Comparison of ENCODE assay signal across 15 cellular contexts in the genomic region with DNA sequence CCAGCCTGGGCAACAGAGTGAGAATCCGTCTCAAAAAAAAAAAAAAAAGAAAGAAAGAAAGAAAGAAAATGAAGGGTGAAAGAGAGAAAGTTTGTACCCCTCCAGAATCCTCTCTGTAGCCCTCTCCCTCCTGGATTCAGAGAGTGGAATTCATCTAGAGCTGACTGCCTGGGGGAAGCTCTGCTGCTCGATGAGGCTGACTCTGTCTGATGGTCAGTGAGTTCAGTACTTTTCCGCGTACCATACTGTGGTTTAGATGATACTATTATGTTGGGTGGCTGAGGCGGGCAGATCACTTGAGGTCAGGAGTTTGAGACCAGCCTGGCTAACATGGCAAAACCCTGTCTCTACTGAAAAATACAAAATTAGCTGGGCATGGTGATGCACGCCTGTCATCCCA.
"Had no signal": no experiment of that assay in that cellular context is flagged by ENCODE, and none has a peak within 500 bp of the region (broad histone marks: within the 10 kb centered on the region; RNA-seq: fewer than 3 reads in every experiment).

No MANE protein-coding gene starts in this region.

- ATAC-seq: effector memory CD8-positive, alpha-beta T cell; gastroesophageal sphincter; lower lobe of right lung had no signal

- DNase-seq: effector memory CD8-positive, alpha-beta T cell; glutamatergic neuron; islet precursor cell; left ventricle myocardium inferior; lower lobe of right lung; mesendoderm; naive B cell; sigmoid colon; stimulated activated CD4-positive, alpha-beta T cell treated with anti-CD3 and anti-CD28 coated beads, Interleukin-2, amount 100 ng/mL, for 24 hours; stimulated activated naive CD4-positive, alpha-beta T cell; stomach had no signal

- H3K27me3 ChIP-seq: esophagus muscularis mucosa, gastroesophageal sphincter, sigmoid colon, stomach had no signal

- H3K4me3 ChIP-seq: esophagus muscularis mucosa, gastroesophageal sphincter, left ventricle myocardium inferior, lower lobe of right lung, sigmoid colon, skin epidermis, stomach had no signal

- H3K9me3 ChIP-seq: esophagus muscularis mucosa, gastroesophageal sphincter, lower lobe of right lung, sigmoid colon, stomach had no signal

- H3K27ac ChIP-seq: epithelial cell of prostate, esophagus muscularis mucosa, gastroesophageal sphincter, lower lobe of right lung, sigmoid colon, skin epidermis, stomach had no signal
